Comparison of ENCODE assay signal across 8 cellular contexts in the genomic region with DNA sequence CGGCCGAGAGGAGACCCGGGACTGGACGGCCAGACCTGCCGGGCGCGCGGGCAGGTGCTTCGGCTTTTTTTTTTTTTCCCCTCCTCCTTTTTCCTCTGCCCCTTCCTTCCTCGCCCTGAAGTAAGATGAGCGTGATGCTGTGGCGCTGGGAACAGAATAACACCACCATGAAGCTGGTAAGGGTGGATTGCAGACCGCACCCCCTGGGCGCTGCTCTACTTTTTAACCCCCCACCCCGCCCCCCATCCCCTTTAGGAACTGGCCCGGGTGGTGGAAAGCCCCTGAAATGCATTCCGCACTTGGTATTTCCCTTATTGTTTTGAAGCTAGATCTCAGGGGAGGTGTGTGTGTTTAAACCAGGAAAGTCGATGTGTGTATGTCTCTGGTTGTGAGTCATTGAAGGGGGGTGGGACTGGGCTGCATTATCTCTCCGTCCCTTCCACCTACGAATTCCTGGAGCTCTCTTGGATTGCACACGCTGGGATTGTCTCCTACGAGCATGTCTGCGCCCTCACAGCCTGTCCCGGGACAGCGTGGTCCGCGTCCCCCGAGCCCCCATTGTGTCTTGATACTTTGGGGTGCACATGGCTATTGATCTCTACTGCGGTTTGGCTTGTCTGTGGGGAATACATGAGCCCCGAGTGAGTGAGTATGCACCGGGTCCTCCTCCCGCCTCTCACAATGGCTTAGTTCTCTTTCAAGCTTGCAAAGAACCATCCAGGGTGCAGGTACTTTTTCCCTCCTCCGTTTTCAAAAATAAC.
DNase-seq lines count a peak whose midpoint lies in the region; ATAC-seq and TF ChIP-seq lines count a peak whose summit lies in the region.

No MANE protein-coding gene starts in this region.

- TF ChIP-seq CTCF in BJ (IDR thresholded peaks at IDR 0.05; ENCODE audit: insufficient read depth, low read depth, low read length) (no peak), activated B cell treated with CpG ODN at 0.5 μM for 24 hours (IDR thresholded peaks at IDR 0.05) (no peak)

- H3K4me3 ChIP-seq in BJ (ENCODE audit: low read depth, low read length) (peak overlapping the region; percentile 48), right cardiac atrium (ENCODE audit: low read length) (peak overlapping the region; percentile 90), SJCRH30 (no peak overlapping the region)

- peak overlapping the region; percentile 82 for H3K27ac Mint-ChIP-seq in activated B cell treated with CpG ODN at 0.5 μM for 24 hours

- H3K9me3 ChIP-seq in right cardiac atrium (ENCODE audit: control insufficient read depth, low read length) (no peaks in the 10 kb centered on the region), SJCRH30 (replicated peaks) (no peaks in the 10 kb centered on the region)

- ATAC-seq in GM18873 (IDR thresholded peaks at IDR 0.05; ENCODE audit: low FRiP score, unreplicated experiment) (peak; percentile 88), HG03025 (IDR thresholded peaks at IDR 0.05; ENCODE audit: low FRiP score, unreplicated experiment) (peak; percentile 57), activated B cell treated with CpG ODN at 0.5 μM for 24 hours (ENCODE audit: low read depth) (peak; percentile 90), right cardiac atrium (peak; percentile 56 to 76), sciatic nerve (peak; percentile 29)

- no peaks in the 10 kb centered on the region for H3K36me3 Mint-ChIP-seq in activated B cell treated with CpG ODN at 0.5 μM for 24 hours (ENCODE audit: low read depth)

- H3K4me1 Mint-ChIP-seq in activated B cell treated with CpG ODN at 0.5 μM for 24 hours: peaks cover 20% of the 10 kb centered on the region

- CTCF ChIA-PET in BJ (lab: Yijun Ruan, JAX) (interaction anchor here (1.2 to 1.9 kb wide), 5 partner anchors 9 to 355 kb away, joined by 3 to 9 read pairs (median 4); no protein-coding TSS in a partner anchor), activated B cell treated with CpG ODN at 0.5 μM for 24 hours (lab: Charles Lee) (no interaction called here)

- H3K4me1 ChIP-seq in right cardiac atrium (ENCODE audit: control insufficient read depth, insufficient read depth, low read length): peaks cover 2% of the 10 kb centered on the region
- no peaks in the 10 kb centered on the region for H3K4me1 ChIP-seq in SJCRH30

- H3K27ac ChIP-seq in right cardiac atrium (ENCODE audit: low read length) (no peak overlapping the region), SJCRH30 (no peak overlapping the region)

- intact Hi-C loops in activated B cell treated with CpG ODN at 0.5 μM for 24 hours (cut with micrococcal nuclease): loop anchor here (2.0 to 5.0 kb wide), 2 partner anchors 65 to 660 kb away; partner anchors contain the start of genes NAV2 and ZDHHC13
- intact Hi-C loops in right cardiac atrium (cut with DNase I): no loop called here
- intact Hi-C loops in sciatic nerve (cut with DNase I): no loop called here

- H3K27me3 Mint-ChIP-seq in activated B cell treated with CpG ODN at 0.5 μM for 24 hours: peaks cover 38% of the 10 kb centered on the region

- 10% methylated on average over 33 of the region's 33 CpGs for WGBS in right cardiac atrium

- POLR2A ChIA-PET in BJ (lab: Charles Lee) (interaction anchor here (0.7 kb wide), 1 partner anchor 10 kb away, joined by 6 read pairs; no protein-coding TSS in a partner anchor), activated B cell treated with CpG ODN at 0.5 μM for 24 hours (lab: Charles Lee) (interaction anchor here (0.6 to 1.5 kb wide), 12 partner anchors 9 to 1764 kb away, joined by 3 to 7 read pairs (median 4); partner anchors contain the start of genes SERGEF and ZDHHC13)

- H3K27me3 ChIP-seq in BJ (ENCODE audit: control insufficient read depth, insufficient read depth, low read length) (no peaks in the 10 kb centered on the region), right cardiac atrium (ENCODE audit: control insufficient read depth, insufficient read depth) (no peaks in the 10 kb centered on the region), SJCRH30 (no peaks in the 10 kb centered on the region)

- DNase-seq in BJ (ENCODE audit: low read depth): no peak
- peak; percentile 27 for DNase-seq in activated B cell treated with CpG ODN at 0.5 μM for 24 hours
- DNase-seq in right cardiac atrium: peak in 1 of 3 donors; percentile 35
- DNase-seq in sciatic nerve (ENCODE audit: low spot score): no peak
- DNase-seq in T1000 (lab: John Stamatoyannopoulos, UW): no peak
- DNase-seq in SJCRH30: no peak

- H3K36me3 ChIP-seq in BJ (ENCODE audit: control insufficient read depth, insufficient read depth, low read length) (no peaks in the 10 kb centered on the region; the same call in 1 of the 2 replicates), SJCRH30 (no peaks in the 10 kb centered on the region)

- peak overlapping the region; percentile 87 for H3K4me3 Mint-ChIP-seq in activated B cell treated with CpG ODN at 0.5 μM for 24 hours

- H3K9me3 Mint-ChIP-seq in activated B cell treated with CpG ODN at 0.5 μM for 24 hours: peaks cover 4% of the 10 kb centered on the region

Comparison
In these comparisons a context has a peak if more than half of its experiments do, and no peak if none do; other contexts are left out.
1. ATAC-seq: peak in every context shown above with its lines; median percentile 90 in activated B cell treated with CpG ODN at 0.5 μM for 24 hours; 88 in GM18873; 66 in right cardiac atrium; 57 in HG03025; 29 in sciatic nerve.